ENCODE assay signal across 1 cellular context in the genomic region with DNA sequence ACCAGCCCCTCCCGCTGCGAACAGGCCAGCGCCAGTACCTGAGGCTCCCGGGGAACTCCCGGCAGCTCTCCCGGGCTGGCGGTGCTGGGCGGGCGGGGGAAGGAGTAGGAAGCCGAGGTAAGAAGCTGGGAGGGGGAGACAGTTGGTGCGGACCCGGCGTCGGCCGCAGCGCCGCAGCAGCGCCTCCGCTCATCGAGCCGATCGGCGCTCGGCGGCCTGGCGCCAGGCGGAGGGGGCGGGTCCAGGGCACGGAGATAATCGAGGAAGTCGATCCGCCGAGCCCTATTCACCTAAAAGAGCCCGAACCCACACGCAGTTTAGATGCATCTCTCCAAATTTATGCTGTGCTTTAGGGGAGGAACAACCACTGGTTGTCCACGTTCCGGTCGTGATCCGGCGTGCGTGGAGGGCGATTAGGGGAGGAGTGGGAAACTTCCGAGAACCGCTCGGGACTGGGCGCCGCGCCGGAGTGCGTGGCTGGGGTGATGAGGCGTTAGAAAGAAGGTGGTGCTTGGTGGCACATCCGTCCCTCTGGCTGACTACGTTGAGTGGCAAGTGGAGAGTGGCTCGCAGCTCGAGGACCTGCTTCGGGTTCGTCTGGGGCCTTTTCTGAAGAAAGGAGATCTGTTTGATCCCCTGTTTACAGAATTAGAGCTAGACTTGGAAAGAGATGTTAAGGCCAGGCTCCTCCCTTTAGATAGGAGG.
TF ChIP-seq lines count a peak whose summit lies in the region.

A gene with protein sequence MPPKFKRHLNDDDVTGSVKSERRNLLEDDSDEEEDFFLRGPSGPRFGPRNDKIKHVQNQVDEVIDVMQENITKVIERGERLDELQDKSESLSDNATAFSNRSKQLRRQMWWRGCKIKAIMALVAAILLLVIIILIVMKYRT (minus strand): TSS at position 194 of the 705 bp plus-strand sequence. CDS start 3,651 bp downstream, outside the sequence.

TF ChIP-seq in HepG2, 621 proteins besides CTCF, POLR2A, EP300 and RAD21 (continued from another document and continues in another):
- TF ChIP-seq, protein P1, sequence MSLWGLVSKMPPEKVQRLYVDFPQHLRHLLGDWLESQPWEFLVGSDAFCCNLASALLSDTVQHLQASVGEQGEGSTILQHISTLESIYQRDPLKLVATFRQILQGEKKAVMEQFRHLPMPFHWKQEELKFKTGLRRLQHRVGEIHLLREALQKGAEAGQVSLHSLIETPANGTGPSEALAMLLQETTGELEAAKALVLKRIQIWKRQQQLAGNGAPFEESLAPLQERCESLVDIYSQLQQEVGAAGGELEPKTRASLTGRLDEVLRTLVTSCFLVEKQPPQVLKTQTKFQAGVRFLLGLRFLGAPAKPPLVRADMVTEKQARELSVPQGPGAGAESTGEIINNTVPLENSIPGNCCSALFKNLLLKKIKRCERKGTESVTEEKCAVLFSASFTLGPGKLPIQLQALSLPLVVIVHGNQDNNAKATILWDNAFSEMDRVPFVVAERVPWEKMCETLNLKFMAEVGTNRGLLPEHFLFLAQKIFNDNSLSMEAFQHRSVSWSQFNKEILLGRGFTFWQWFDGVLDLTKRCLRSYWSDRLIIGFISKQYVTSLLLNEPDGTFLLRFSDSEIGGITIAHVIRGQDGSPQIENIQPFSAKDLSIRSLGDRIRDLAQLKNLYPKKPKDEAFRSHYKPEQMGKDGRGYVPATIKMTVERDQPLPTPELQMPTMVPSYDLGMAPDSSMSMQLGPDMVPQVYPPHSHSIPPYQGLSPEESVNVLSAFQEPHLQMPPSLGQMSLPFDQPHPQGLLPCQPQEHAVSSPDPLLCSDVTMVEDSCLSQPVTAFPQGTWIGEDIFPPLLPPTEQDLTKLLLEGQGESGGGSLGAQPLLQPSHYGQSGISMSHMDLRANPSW (CRISPR knock-in tag; IDR thresholded peaks at IDR 0.05; ENCODE audit: borderline replicate concordance): no peak
- TF ChIP-seq ZNF451 (CRISPR knock-in tag; IDR thresholded peaks at IDR 0.05) (peak; percentile 91), RFX3 (CRISPR knock-in tag; IDR thresholded peaks at IDR 0.05) (0 out of 2 replicates have a peak, but pooled peaks have one; percentile 9), NBN (conservative IDR thresholded peaks at IDR 0.05) (no peak), MAFG (CRISPR knock-in tag; IDR thresholded peaks at IDR 0.05) (no peak), KDM2A (CRISPR knock-in tag; IDR thresholded peaks at IDR 0.05; ENCODE audit: borderline replicate concordance, low read depth) (peak; percentile 89), ZNF296 (CRISPR knock-in tag; conservative IDR thresholded peaks at IDR 0.05) (no peak), ZFP1 (CRISPR knock-in tag; IDR thresholded peaks at IDR 0.05) (no peak), ZNF552 (CRISPR knock-in tag; IDR thresholded peaks at IDR 0.05; ENCODE audit: borderline replicate concordance) (no peak), SYNCRIP (IDR thresholded peaks at IDR 0.05; ENCODE audit: insufficient read depth, low read depth, low read length) (no peak), CREM (IDR thresholded peaks at IDR 0.05) (peak; percentile 35; the same call in 1 of the 2 replicates), CREM (CRISPR knock-in tag; IDR thresholded peaks at IDR 0.05) (no peak), PHF20 (CRISPR knock-in tag; IDR thresholded peaks at IDR 0.05) (peak; percentile 84), FOXO1 (CRISPR knock-in tag; IDR thresholded peaks at IDR 0.05) (peak; percentile 56; the same call in 1 of the 2 replicates), ZEB1 (IDR thresholded peaks at IDR 0.05; ENCODE audit: insufficient replicate concordance, low read depth) (peak; percentile 65), POLR2AphosphoS5 (IDR thresholded peaks at IDR 0.05; ENCODE audit: low read depth, low read length) (peak; percentile 86), HES4 (CRISPR knock-in tag; IDR thresholded peaks at IDR 0.05; ENCODE audit: borderline replicate concordance) (no peak), ZNF33A (CRISPR knock-in tag; IDR thresholded peaks at IDR 0.05; ENCODE audit: borderline replicate concordance) (no peak), SRSF4 (IDR thresholded peaks at IDR 0.05; ENCODE audit: low read depth, low read length, poor library complexity, severe bottlenecking) (no peak), SOX5 (CRISPR knock-in tag; IDR thresholded peaks at IDR 0.05; ENCODE audit: borderline replicate concordance) (peak; percentile 25), ZNF441 (CRISPR knock-in tag; IDR thresholded peaks at IDR 0.05; ENCODE audit: borderline replicate concordance) (no peak), ZNF782 (CRISPR knock-in tag; IDR thresholded peaks at IDR 0.05; ENCODE audit: borderline replicate concordance) (no peak), DMAP1 (CRISPR knock-in tag; IDR thresholded peaks at IDR 0.05) (peak; percentile 67; the same call in 1 of the 2 replicates), RFX5 (IDR thresholded peaks at IDR 0.05; ENCODE audit: low read depth, low read length) (no peak)
- TF ChIP-seq, protein P2, sequence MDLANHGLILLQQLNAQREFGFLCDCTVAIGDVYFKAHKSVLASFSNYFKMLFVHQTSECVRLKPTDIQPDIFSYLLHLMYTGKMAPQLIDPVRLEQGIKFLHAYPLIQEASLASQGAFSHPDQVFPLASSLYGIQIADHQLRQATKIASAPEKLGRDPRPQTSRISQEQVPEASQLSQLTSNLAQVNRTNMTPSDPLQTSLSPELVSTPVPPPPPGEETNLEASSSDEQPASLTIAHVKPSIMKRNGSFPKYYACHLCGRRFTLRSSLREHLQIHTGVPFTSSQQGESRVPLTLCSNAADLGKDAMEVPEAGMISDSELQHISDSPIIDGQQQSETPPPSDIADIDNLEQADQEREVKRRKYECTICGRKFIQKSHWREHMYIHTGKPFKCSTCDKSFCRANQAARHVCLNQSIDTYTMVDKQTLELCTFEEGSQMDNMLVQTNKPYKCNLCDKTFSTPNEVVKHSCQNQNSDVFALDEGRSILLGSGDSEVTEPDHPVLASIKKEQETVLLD (CRISPR knock-in tag; IDR thresholded peaks at IDR 0.05; ENCODE audit: low read depth): no peak
- TF ChIP-seq, protein P3, sequence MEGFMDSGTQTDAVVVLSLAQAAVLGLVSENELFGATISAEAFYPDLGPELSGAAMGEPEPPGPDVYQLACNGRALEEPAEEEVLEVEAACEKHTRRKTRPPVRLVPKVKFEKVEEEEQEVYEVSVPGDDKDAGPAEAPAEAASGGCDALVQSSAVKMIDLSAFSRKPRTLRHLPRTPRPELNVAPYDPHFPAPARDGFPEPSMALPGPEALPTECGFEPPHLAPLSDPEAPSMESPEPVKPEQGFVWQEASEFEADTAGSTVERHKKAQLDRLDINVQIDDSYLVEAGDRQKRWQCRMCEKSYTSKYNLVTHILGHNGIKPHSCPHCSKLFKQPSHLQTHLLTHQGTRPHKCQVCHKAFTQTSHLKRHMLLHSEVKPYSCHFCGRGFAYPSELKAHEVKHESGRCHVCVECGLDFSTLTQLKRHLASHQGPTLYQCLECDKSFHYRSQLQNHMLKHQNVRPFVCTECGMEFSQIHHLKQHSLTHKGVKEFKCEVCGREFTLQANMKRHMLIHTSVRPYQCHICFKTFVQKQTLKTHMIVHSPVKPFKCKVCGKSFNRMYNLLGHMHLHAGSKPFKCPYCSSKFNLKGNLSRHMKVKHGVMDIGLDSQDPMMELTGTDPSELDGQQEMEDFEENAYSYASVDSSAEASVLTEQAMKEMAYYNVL (CRISPR knock-in tag; IDR thresholded peaks at IDR 0.05; ENCODE audit: borderline replicate concordance): no peak
- TF ChIP-seq, protein P4, sequence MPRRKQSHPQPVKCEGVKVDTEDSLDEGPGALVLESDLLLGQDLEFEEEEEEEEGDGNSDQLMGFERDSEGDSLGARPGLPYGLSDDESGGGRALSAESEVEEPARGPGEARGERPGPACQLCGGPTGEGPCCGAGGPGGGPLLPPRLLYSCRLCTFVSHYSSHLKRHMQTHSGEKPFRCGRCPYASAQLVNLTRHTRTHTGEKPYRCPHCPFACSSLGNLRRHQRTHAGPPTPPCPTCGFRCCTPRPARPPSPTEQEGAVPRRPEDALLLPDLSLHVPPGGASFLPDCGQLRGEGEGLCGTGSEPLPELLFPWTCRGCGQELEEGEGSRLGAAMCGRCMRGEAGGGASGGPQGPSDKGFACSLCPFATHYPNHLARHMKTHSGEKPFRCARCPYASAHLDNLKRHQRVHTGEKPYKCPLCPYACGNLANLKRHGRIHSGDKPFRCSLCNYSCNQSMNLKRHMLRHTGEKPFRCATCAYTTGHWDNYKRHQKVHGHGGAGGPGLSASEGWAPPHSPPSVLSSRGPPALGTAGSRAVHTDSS (CRISPR knock-in tag; conservative IDR thresholded peaks at IDR 0.05): no peak
- TF ChIP-seq, protein P5, sequence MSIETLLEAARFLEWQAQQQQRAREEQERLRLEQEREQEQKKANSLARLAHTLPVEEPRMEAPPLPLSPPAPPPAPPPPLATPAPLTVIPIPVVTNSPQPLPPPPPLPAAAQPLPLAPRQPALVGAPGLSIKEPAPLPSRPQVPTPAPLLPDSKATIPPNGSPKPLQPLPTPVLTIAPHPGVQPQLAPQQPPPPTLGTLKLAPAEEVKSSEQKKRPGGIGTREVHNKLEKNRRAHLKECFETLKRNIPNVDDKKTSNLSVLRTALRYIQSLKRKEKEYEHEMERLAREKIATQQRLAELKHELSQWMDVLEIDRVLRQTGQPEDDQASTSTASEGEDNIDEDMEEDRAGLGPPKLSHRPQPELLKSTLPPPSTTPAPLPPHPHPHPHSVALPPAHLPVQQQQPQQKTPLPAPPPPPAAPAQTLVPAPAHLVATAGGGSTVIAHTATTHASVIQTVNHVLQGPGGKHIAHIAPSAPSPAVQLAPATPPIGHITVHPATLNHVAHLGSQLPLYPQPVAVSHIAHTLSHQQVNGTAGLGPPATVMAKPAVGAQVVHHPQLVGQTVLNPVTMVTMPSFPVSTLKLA (IDR thresholded peaks at IDR 0.05): no peak
- TF ChIP-seq, protein P6, sequence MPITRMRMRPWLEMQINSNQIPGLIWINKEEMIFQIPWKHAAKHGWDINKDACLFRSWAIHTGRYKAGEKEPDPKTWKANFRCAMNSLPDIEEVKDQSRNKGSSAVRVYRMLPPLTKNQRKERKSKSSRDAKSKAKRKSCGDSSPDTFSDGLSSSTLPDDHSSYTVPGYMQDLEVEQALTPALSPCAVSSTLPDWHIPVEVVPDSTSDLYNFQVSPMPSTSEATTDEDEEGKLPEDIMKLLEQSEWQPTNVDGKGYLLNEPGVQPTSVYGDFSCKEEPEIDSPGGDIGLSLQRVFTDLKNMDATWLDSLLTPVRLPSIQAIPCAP (CRISPR knock-in tag; IDR thresholded peaks at IDR 0.05; ENCODE audit: low read depth): 0 out of 2 replicates have a peak, but pooled peaks have one; percentile 26
- TF ChIP-seq, protein P7, sequence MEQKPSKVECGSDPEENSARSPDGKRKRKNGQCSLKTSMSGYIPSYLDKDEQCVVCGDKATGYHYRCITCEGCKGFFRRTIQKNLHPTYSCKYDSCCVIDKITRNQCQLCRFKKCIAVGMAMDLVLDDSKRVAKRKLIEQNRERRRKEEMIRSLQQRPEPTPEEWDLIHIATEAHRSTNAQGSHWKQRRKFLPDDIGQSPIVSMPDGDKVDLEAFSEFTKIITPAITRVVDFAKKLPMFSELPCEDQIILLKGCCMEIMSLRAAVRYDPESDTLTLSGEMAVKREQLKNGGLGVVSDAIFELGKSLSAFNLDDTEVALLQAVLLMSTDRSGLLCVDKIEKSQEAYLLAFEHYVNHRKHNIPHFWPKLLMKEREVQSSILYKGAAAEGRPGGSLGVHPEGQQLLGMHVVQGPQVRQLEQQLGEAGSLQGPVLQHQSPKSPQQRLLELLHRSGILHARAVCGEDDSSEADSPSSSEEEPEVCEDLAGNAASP (CRISPR knock-in tag; IDR thresholded peaks at IDR 0.05; ENCODE audit: borderline replicate concordance): 0 out of 2 replicates have a peak, but pooled peaks have one; percentile 35
- TF ChIP-seq, protein P8, sequence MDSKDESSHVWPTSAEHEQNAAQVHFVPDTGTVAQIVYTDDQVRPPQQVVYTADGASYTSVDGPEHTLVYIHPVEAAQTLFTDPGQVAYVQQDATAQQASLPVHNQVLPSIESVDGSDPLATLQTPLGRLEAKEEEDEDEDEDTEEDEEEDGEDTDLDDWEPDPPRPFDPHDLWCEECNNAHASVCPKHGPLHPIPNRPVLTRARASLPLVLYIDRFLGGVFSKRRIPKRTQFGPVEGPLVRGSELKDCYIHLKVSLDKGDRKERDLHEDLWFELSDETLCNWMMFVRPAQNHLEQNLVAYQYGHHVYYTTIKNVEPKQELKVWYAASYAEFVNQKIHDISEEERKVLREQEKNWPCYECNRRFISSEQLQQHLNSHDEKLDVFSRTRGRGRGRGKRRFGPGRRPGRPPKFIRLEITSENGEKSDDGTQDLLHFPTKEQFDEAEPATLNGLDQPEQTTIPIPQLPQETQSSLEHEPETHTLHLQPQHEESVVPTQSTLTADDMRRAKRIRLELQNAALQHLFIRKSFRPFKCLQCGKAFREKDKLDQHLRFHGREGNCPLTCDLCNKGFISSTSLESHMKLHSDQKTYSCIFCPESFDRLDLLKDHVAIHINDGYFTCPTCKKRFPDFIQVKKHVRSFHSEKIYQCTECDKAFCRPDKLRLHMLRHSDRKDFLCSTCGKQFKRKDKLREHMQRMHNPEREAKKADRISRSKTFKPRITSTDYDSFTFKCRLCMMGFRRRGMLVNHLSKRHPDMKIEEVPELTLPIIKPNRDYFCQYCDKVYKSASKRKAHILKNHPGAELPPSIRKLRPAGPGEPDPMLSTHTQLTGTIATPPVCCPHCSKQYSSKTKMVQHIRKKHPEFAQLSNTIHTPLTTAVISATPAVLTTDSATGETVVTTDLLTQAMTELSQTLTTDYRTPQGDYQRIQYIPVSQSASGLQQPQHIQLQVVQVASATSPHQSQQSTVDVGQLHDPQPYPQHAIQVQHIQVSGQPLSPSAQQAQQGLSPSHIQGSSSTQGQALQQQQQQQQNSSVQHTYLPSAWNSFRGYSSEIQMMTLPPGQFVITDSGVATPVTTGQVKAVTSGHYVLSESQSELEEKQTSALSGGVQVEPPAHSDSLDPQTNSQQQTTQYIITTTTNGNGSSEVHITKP (CRISPR knock-in tag; IDR thresholded peaks at IDR 0.05; ENCODE audit: low read depth): no peak
- TF ChIP-seq, protein P9, sequence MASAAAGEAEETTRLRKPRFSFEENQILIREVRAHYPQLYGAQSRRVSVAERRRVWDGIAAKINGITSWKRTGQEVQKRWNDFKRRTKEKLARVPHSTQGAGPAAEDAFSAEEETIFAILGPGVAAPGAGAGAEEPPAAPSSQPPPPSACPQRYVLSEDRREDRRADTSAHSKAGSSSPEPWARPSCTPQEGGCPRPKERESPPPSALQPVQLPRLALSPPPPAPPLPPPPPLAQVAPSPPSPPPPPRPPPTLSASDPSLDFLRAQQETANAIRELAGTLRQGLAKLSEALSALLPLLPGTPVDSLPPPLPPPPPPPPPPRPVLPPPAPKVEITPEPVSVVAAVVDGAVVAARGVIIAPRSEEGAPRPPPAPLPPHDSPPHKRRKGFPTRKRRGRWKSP (CRISPR knock-in tag; IDR thresholded peaks at IDR 0.05): peak; percentile 80
- TF ChIP-seq, protein P10, sequence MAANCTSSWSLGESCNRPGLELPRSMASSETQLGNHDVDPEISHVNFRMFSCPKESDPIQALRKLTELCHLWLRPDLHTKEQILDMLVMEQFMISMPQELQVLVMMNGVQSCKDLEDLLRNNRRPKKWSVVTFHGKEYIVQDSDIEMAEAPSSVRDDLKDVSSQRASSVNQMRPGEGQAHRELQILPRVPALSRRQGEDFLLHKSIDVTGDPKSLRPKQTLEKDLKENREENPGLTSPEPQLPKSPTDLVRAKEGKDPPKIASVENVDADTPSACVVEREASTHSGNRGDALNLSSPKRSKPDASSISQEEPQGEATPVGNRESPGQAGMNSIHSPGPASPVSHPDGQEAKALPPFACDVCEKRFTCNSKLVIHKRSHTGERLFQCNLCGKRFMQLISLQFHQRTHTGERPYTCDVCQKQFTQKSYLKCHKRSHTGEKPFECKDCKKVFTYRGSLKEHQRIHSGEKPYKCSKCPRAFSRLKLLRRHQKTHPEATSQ (CRISPR knock-in tag; IDR thresholded peaks at IDR 0.05; ENCODE audit: borderline replicate concordance): no peak
